Comparison of ENCODE assay signal across 33 cellular contexts in genomic region chr3:100278910-100279309, GRCh38.
"Had no signal": no experiment of that assay in that cellular context is flagged by ENCODE, and none has a peak within 500 bp of the region (broad histone marks: within the 10 kb centered on the region; RNA-seq: fewer than 3 reads in every experiment).

No MANE protein-coding gene starts in this region.

- ATAC-seq: activated CD8-positive, alpha-beta memory T cell treated with anti-CD3 and anti-CD28 coated beads, Interleukin-2, amount 10 ng/mL, durations not matched to agents 7 days and 5 days; activated naive CD8-positive, alpha-beta T cell treated with anti-CD3 and anti-CD28 coated beads, Interleukin-2, amount 50 U/mL, for 24 hours; PC-3; T-cell had no signal

- H3K9me3 Mint-ChIP-seq: activated CD4-positive, alpha-beta memory T cell treated with anti-CD3 and anti-CD28 coated beads, Interleukin-2, amount 10 ng/mL, durations not matched to agents 7 days and 5 days; activated naive CD4-positive, alpha-beta T cell treated with anti-CD3 and anti-CD28 coated beads for 36 hours; activated naive CD8-positive, alpha-beta T cell treated with anti-CD3 and anti-CD28 coated beads, Interleukin-2, amount 50 U/mL, for 24 hours; activated T-helper 2 cell treated with anti-CD3 and anti-CD28 coated beads, Interferon-gamma antibody, Interleukin-2, Interleukin-4, amounts not matched to agents 10 μg/mL and 5 μg/mL and 100 μg/mL, durations not matched to agents 14 hours and 24 hours and 36 hours; central memory CD8-positive, alpha-beta T cell; T-cell had no signal

- H3K27ac ChIP-seq: cardiac muscle cell, Peyer's patch, SJSA1, WERI-Rb-1 had no signal

- H3K27me3 ChIP-seq: cardiac muscle cell, Peyer's patch, SJSA1 had no signal

- H3K4me3 ChIP-seq: cardiac muscle cell, Peyer's patch, SJSA1 had no signal

- H3K4me3 Mint-ChIP-seq: activated CD4-positive, alpha-beta memory T cell treated with anti-CD3 and anti-CD28 coated beads, Interleukin-2, amount 10 ng/mL, durations not matched to agents 7 days and 5 days; activated CD8-positive, alpha-beta memory T cell treated with anti-CD3 and anti-CD28 coated beads, Interleukin-2, amount 10 ng/mL, durations not matched to agents 7 days and 5 days; activated naive CD4-positive, alpha-beta T cell treated with anti-CD3 and anti-CD28 coated beads for 36 hours; activated naive CD8-positive, alpha-beta T cell; activated naive CD8-positive, alpha-beta T cell treated with anti-CD3 and anti-CD28 coated beads, Interleukin-2, amount 50 U/mL, for 24 hours; central memory CD8-positive, alpha-beta T cell; T-cell had no signal

- H3K27me3 Mint-ChIP-seq: activated CD4-positive, alpha-beta memory T cell treated with anti-CD3 and anti-CD28 coated beads, Interleukin-2, amount 10 ng/mL, durations not matched to agents 7 days and 5 days; activated CD8-positive, alpha-beta memory T cell treated with anti-CD3 and anti-CD28 coated beads, Interleukin-2, amount 10 ng/mL, durations not matched to agents 7 days and 5 days; activated naive CD8-positive, alpha-beta T cell; activated naive CD8-positive, alpha-beta T cell treated with anti-CD3 and anti-CD28 coated beads, Interleukin-2, amount 50 U/mL, for 24 hours; central memory CD8-positive, alpha-beta T cell; T-cell had no signal

- H3K9ac ChIP-seq: SK-N-SH had no signal

- H3K4me2 ChIP-seq: SK-N-SH had no signal

- H3K27ac Mint-ChIP-seq: activated CD4-positive, alpha-beta memory T cell treated with anti-CD3 and anti-CD28 coated beads, Interleukin-2, amount 10 ng/mL, durations not matched to agents 7 days and 5 days; activated CD8-positive, alpha-beta memory T cell treated with anti-CD3 and anti-CD28 coated beads, Interleukin-2, amount 10 ng/mL, durations not matched to agents 7 days and 5 days; activated naive CD4-positive, alpha-beta T cell treated with anti-CD3 and anti-CD28 coated beads for 36 hours; activated naive CD8-positive, alpha-beta T cell; activated naive CD8-positive, alpha-beta T cell treated with anti-CD3 and anti-CD28 coated beads, Interleukin-2, amount 50 U/mL, for 24 hours; activated T-helper 2 cell treated with anti-CD3 and anti-CD28 coated beads, Interferon-gamma antibody, Interleukin-2, Interleukin-4, amounts not matched to agents 10 μg/mL and 5 μg/mL and 100 μg/mL, durations not matched to agents 14 hours and 24 hours and 36 hours; T-cell had no signal

- DNase-seq: activated CD4-positive, alpha-beta memory T cell treated with anti-CD3 and anti-CD28 coated beads, Interleukin-2, amount 10 ng/mL, durations not matched to agents 7 days and 5 days; activated CD4-positive, alpha-beta T cell treated with anti-CD3 and anti-CD28 coated beads for 1 hour; activated CD4-positive, alpha-beta T cell treated with anti-CD3 and anti-CD28 coated beads for 48 hours; activated CD4-positive, CD25-positive, alpha-beta regulatory T cell; activated CD8-positive, alpha-beta memory T cell treated with anti-CD3 and anti-CD28 coated beads for 24 hours; activated CD8-positive, alpha-beta memory T cell treated with anti-CD3 and anti-CD28 coated beads, Interleukin-2, amount 10 ng/mL, durations not matched to agents 7 days and 5 days; activated CD8-positive, alpha-beta memory T cell treated with anti-CD3 and anti-CD28 coated beads, Interleukin-2, amount 50 U/mL, for 48 hours; activated gamma-delta T cell; activated naive CD4-positive, alpha-beta T cell treated with anti-CD3 and anti-CD28 coated beads for 36 hours; activated naive CD8-positive, alpha-beta T cell treated with anti-CD3 and anti-CD28 coated beads, Interleukin-2, amount 50 U/mL, for 24 hours; anterior cingulate cortex; MM.1S; MV-4-11; NCI-H1092; NCI-H1436 treated with DMSO at 0.1 percent for 48 hours; NCI-H1694 treated with DMSO at 0.1 percent for 48 hours; NCI-H2029; NCI-H345; NCI-H524 treated with DMSO at 0.1 percent for 48 hours; PC-3; Peyer's patch; RPMI8226; SHP77 treated with DMSO at 0.1 percent for 48 hours; SK-N-SH; T-cell; T-helper 2 cell; T-helper 9 cell; WERI-Rb-1 had no signal

- H3K9me3 ChIP-seq: Peyer's patch, SJSA1, SK-N-SH had no signal

- H3K4me1 ChIP-seq: Peyer's patch, SJSA1 had no signal
